In the genomic region with DNA sequence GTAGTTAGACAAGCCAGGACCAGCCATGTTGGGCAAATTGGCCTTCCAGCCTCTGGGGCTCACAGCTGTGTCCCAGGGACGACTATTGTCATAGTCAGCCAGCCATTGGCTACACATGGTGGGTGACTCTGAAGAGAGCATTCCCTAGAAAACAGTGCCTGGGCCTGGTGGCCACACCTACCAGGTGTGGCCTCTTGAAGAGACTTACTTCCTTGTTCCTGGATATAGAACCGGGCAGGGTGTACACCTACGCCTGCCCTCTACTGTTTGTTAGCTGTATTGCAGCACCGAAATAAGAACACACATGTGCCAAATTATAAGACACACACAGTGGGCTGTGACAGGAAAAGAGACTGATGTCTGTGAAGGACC, we compare ENCODE assay signal across 9 cellular contexts.
DNase-seq lines count a peak whose midpoint lies in the region; ATAC-seq and TF ChIP-seq lines count a peak whose summit lies in the region.
"Had no signal": no experiment of that assay in that cellular context is flagged by ENCODE, and none has a peak within 500 bp of the region (broad histone marks: within the 10 kb centered on the region; RNA-seq: fewer than 3 reads in every experiment).

No MANE protein-coding gene starts in this region.

- peak; percentile 68 for TF ChIP-seq CTCF in IMR-90 (conservative IDR thresholded peaks at IDR 0.05; ENCODE audit: low read depth, low read length)

- H2AK5ac ChIP-seq in IMR-90 (ENCODE audit: low read depth, low read length), result no peak overlapping the region
- H2AK5ac ChIP-seq in mesendoderm (ENCODE audit: low read length), result no peak overlapping the region

- no peak overlapping the region for H2BK20ac ChIP-seq in IMR-90 (ENCODE audit: low read depth, low read length)

- H3K9ac ChIP-seq in IMR-90 (ENCODE audit: low read depth, low read length) (no peak overlapping the region), mesendoderm (ENCODE audit: low read length) (no peak overlapping the region)

- H2BK120ac ChIP-seq in IMR-90 (ENCODE audit: low read depth, low read length) (no peak overlapping the region), mesendoderm (ENCODE audit: low read depth, low read length) (no peak overlapping the region)

- no peak for TF ChIP-seq POLR2A in IMR-90 (IDR thresholded peaks at IDR 0.05; ENCODE audit: low read depth, low read length)

- no peaks in the 10 kb centered on the region for H4K20me1 ChIP-seq in IMR-90 (ENCODE audit: insufficient read depth, low read length)

- H3K4ac ChIP-seq in IMR-90 (ENCODE audit: low read depth, low read length) (no peak overlapping the region), mesendoderm (ENCODE audit: low read depth, low read length) (no peak overlapping the region)

- H4K8ac ChIP-seq in IMR-90 (ENCODE audit: low read depth in 2 of 2, low read length in 2 of 2) (no peak overlapping the region), mesendoderm (ENCODE audit: low read depth, low read length) (no peak overlapping the region)

- H3K56ac ChIP-seq in IMR-90 (ENCODE audit: extremely low read depth, insufficient read depth, low read length) (no peak overlapping the region), mesendoderm (ENCODE audit: low read length) (no peak overlapping the region)

- H3K36me3 ChIP-seq in IMR-90 (ENCODE audit: control insufficient read depth, insufficient read depth, low read length) (no peaks in the 10 kb centered on the region), mesendoderm (ENCODE audit: control insufficient read depth, insufficient read depth, low read length) (no peaks in the 10 kb centered on the region)
- H3K36me3 ChIP-seq: BLaER1 treated with 17β-estradiol and CSF1 and Interleukin-3, amounts not matched to agents 10 nM and 100 nM had no signal

- H3K27me3 ChIP-seq in IMR-90 (ENCODE audit: control insufficient read depth, insufficient read depth, low read length) (peaks cover 2% of the 10 kb centered on the region; the same call in 1 of the 2 replicates), mesendoderm (ENCODE audit: insufficient read depth, low read length, poor library complexity) (peaks cover 11% of the 10 kb centered on the region)

- H3K23ac ChIP-seq in IMR-90 (ENCODE audit: low read depth, low read length), result no peak overlapping the region
- H3K23ac ChIP-seq in mesendoderm (ENCODE audit: low read length), result no peak overlapping the region

- no TSS peak for BruUV-seq in IMR-90 (replicated peaks; lab: Mats Ljungman, UMichigan)

- H4K5ac ChIP-seq in IMR-90 (ENCODE audit: low read depth, low read length) (no peak overlapping the region), mesendoderm (ENCODE audit: low read length) (no peak overlapping the region)

- no CpG with 5 or more reads among the region's 4 CpGs for WGBS in IMR-90 (ENCODE audit: extremely low coverage in 2 of 2, insufficient read length in 1 of 2), 2 experiments
- WGBS in mesendoderm (ENCODE audit: extremely low coverage, insufficient coverage, low lambda C conversion rate), result no CpG with 5 or more reads among the region's 4 CpGs

- H3K79me2 ChIP-seq in mesendoderm (ENCODE audit: control insufficient read depth, insufficient read depth, low read length), result no peaks in the 10 kb centered on the region

- dilution Hi-C loops in IMR-90 (cut with HindIII; ENCODE audit: low sequenced_read_pairs, unreplicated experiment), result no loop called here

- no peaks in the 10 kb centered on the region for H3K9me3 ChIP-seq in IMR-90 (ENCODE audit: control insufficient read depth, insufficient read depth, low read length)

- no peak overlapping the region for H3K18ac ChIP-seq in IMR-90 (ENCODE audit: low read depth, low read length)
- H3K18ac ChIP-seq in mesendoderm (ENCODE audit: low read length), result no peak overlapping the region

- TF ChIP-seq RAD21 in IMR-90 (IDR thresholded peaks at IDR 0.05; ENCODE audit: low read length), result peak; percentile 75

- H3K9me1 ChIP-seq in IMR-90 (ENCODE audit: insufficient read depth, low read length), result peaks cover 4% of the 10 kb centered on the region; the same call in 1 of the 2 replicates

- no peaks in the 10 kb centered on the region; the same call in 1 of the 2 replicates for H3K4me1 ChIP-seq in IMR-90 (ENCODE audit: control insufficient read depth, insufficient read depth, low read length)
- H3K4me1 ChIP-seq in mesendoderm (ENCODE audit: control insufficient read depth, low read depth, low read length), result peaks cover 2% of the 10 kb centered on the region

- H3K79me1 ChIP-seq in IMR-90 (ENCODE audit: low read depth in 1 of 2, low read length in 2 of 2) (no peaks in the 10 kb centered on the region), mesendoderm (ENCODE audit: low read length) (no peaks in the 10 kb centered on the region)

- ATAC-seq in IMR-90 (ENCODE audit: low read depth) (peak; percentile 83), HG03520 (IDR thresholded peaks at IDR 0.05; ENCODE audit: unreplicated experiment) (no peak)

- H3K27ac ChIP-seq in IMR-90 (ENCODE audit: insufficient read depth, low read length), result no peak overlapping the region
- no peak overlapping the region for H3K27ac ChIP-seq in mesendoderm (ENCODE audit: low read depth, low read length)
- H3K27ac ChIP-seq: BLaER1 treated with 17β-estradiol and CSF1 and Interleukin-3, amounts not matched to agents 10 nM and 100 nM had no signal

- CTCF ChIA-PET in IMR-90 (lab: Yijun Ruan, JAX), result no interaction called here

- no peak overlapping the region for H2AK9ac ChIP-seq in IMR-90 (replicated peaks; ENCODE audit: low read depth, low read length, poor library complexity)

- H3K14ac ChIP-seq in IMR-90 (replicated peaks; ENCODE audit: low read depth, low read length), result no peak overlapping the region

- H2AFZ ChIP-seq in IMR-90 (replicated peaks; ENCODE audit: low read length, poor library complexity), result peak overlapping the region; percentile 16

- H3K4me2 ChIP-seq in IMR-90 (ENCODE audit: low read depth, low read length) (no peak overlapping the region), mesendoderm (ENCODE audit: low read length) (no peak overlapping the region)

- H3K4me3 ChIP-seq in IMR-90 (ENCODE audit: insufficient read depth, low read depth, low read length) (no peak overlapping the region), mesendoderm (ENCODE audit: low read length) (no peak overlapping the region)
- H3K4me3 ChIP-seq: BLaER1 treated with 17β-estradiol and CSF1 and Interleukin-3, amounts not matched to agents 10 nM and 100 nM had no signal

- no peak overlapping the region for H2BK5ac ChIP-seq in IMR-90 (ENCODE audit: low read depth, low read length, poor library complexity, severe bottlenecking)
- H2BK5ac ChIP-seq in mesendoderm (ENCODE audit: low read length), result no peak overlapping the region

- no peak overlapping the region for H2BK15ac ChIP-seq in IMR-90 (ENCODE audit: low read depth, low read length)
- H2BK15ac ChIP-seq in mesendoderm (replicated peaks; ENCODE audit: low read depth), result no peak overlapping the region

- no peak overlapping the region for H4K91ac ChIP-seq in IMR-90 (ENCODE audit: insufficient read depth, low read depth, low read length)

- in situ Hi-C loops in IMR-90 (cut with MboI; ENCODE audit: low sequenced_read_pairs), result loop anchor here (25.0 kb wide), 1 partner anchor 908 kb away; a partner anchor contains a TSS

- POLR2A ChIA-PET in IMR-90 (lab: Charles Lee; ENCODE audit: unreplicated experiment), result no interaction called here

- intact Hi-C loops in IMR-90 (cut with micrococcal nuclease), result loop anchor here (10.0 kb wide), 2 partner anchors 255 to 905 kb away; a partner anchor contains a TSS

- peak; percentile 3 to 16 for DNase-seq in NCI-H2081 (lab: John Stamatoyannopoulos, UW)
- no peak for DNase-seq in NCI-H2081 treated with DMSO at 0.1 percent for 48 hours (lab: John Stamatoyannopoulos, UW)
- peak; percentile 49 for DNase-seq in IMR-90
- DNase-seq in RPMI7951 (ENCODE audit: low read depth), result peak; percentile 67
- DNase-seq in dermis blood vessel endothelial cell, result peak; percentile 49
- DNase-seq in mesendoderm, result peak; percentile 90
- no peak for DNase-seq in NCI-H510A (lab: John Stamatoyannopoulos, UW)

TF ChIP-seq in IMR-90, 13 proteins besides CTCF, POLR2A, EP300 and RAD21:
- TF ChIP-seq SMC3 (IDR thresholded peaks at IDR 0.05; ENCODE audit: low read depth, low read length), result peak; percentile 79
- no peak for TF ChIP-seq NFE2L2 (IDR thresholded peaks at IDR 0.05; ENCODE audit: low read depth, low read length)

Comparison
In these comparisons a context has a peak if more than half of its experiments do, and no peak if none do; other contexts are left out.
1. DNase-seq: peak in NCI-H2081 (2 of 2), IMR-90 (single experiment), RPMI7951 (single experiment), dermis blood vessel endothelial cell (single experiment) and mesendoderm (single experiment); none in NCI-H2081 treated with DMSO at 0.1 percent for 48 hours (single experiment) and NCI-H510A (single experiment).